27 cellular contexts compared by ENCODE assay signal in genomic region chr1:217642455-217642854, GRCh38. TPM values are rescaled to one million over a fixed set of nuclear protein-coding genes. Genes with fewer than 3 reads are reported as not detected.
"Had no signal": no experiment of that assay in that cellular context is flagged by ENCODE, and none has a peak within 500 bp of the region (broad histone marks: within the 10 kb centered on the region; RNA-seq: fewer than 3 reads in every experiment).

No MANE protein-coding gene starts in this region.

- H3K27ac ChIP-seq: left ventricle myocardium inferior, ovary, right atrium auricular region, skin epidermis, stomach, thyroid gland, transverse colon, upper lobe of left lung, vagina had no signal

- DNase-seq: hippocampal formation; kidney; left colon; left ventricle myocardium inferior; midbrain; mucosa of descending colon; naive thymus-derived CD4-positive, alpha-beta T cell; ovary; stimulated activated CD4-positive, alpha-beta T cell treated with anti-CD3 and anti-CD28 coated beads, Interleukin-12 subunit alpha, Interleukin-12 subunit beta, amount 100 ng/mL, for 4 hours; stimulated activated CD4-positive, alpha-beta T cell treated with anti-CD3 and anti-CD28 coated beads, Interleukin-15, amount 100 ng/mL, for 24 hours; stimulated activated CD4-positive, alpha-beta T cell treated with anti-CD3 and anti-CD28 coated beads, Interleukin-2, amount 100 ng/mL, for 24 hours; stimulated activated CD4-positive, alpha-beta T cell treated with anti-CD3 and anti-CD28 coated beads, Interleukin-4, amount 100 ng/mL, for 1 hour; stimulated activated naive B cell treated with anti-CD40 and anti-IgM and Interleukin-4, amounts not matched to agents 10 μg/mL and 1 μg/mL and 100 μg/mL, for 72 hours; stimulated activated naive CD8-positive, alpha-beta T cell treated with anti-CD3 and anti-CD28 coated beads, Interleukin-15, Interleukin-2, amounts not matched to agents 100 U/mL and 50 U/mL, for 24 hours; stomach; thyroid gland; transverse colon; upper lobe of left lung had no signal

- H3K36me3 Mint-ChIP-seq: naive thymus-derived CD4-positive, alpha-beta T cell; natural killer cell treated with Interleukin-12 subunit alpha and Interleukin-12 subunit beta and Interleukin-15 and Interleukin-18, amount 100 ng/mL, for 72 hours; stimulated activated naive B cell treated with anti-CD40 and anti-IgM and Interleukin-4, amounts not matched to agents 10 μg/mL and 1 μg/mL and 100 μg/mL, for 72 hours had no signal

- H3K36me3 ChIP-seq: left ventricle myocardium inferior, ovary, right atrium auricular region, stomach, thyroid gland, transverse colon, upper lobe of left lung, vagina had no signal

- H3K4me3 Mint-ChIP-seq: naive thymus-derived CD4-positive, alpha-beta T cell; natural killer cell treated with Interleukin-12 subunit alpha and Interleukin-12 subunit beta and Interleukin-15 and Interleukin-18, amount 100 ng/mL, for 72 hours; stimulated activated naive B cell treated with anti-CD40 and anti-IgM and Interleukin-4, amounts not matched to agents 10 μg/mL and 1 μg/mL and 100 μg/mL, for 72 hours had no signal

- H3K9me3 ChIP-seq: mucosa of descending colon, ovary, right atrium auricular region, stomach, testis, thyroid gland, transverse colon, upper lobe of left lung, vagina had no signal

- ATAC-seq: left colon; mucosa of descending colon; naive thymus-derived CD4-positive, alpha-beta T cell; sciatic nerve; stimulated activated naive B cell treated with anti-CD40 and anti-IgM and Interleukin-4, amounts not matched to agents 10 μg/mL and 1 μg/mL and 100 μg/mL, for 72 hours; stimulated activated naive CD8-positive, alpha-beta T cell treated with anti-CD3 and anti-CD28 coated beads, Interleukin-15, Interleukin-2, amounts not matched to agents 100 U/mL and 50 U/mL, for 24 hours had no signal

- H3K4me3 ChIP-seq: left ventricle myocardium inferior, lung, mucosa of descending colon, ovary, right atrium auricular region, skin epidermis, stomach, testis, thyroid gland, transverse colon, upper lobe of left lung, vagina had no signal

- H3K4me1 Mint-ChIP-seq: naive thymus-derived CD4-positive, alpha-beta T cell; stimulated activated naive B cell treated with anti-CD40 and anti-IgM and Interleukin-4, amounts not matched to agents 10 μg/mL and 1 μg/mL and 100 μg/mL, for 72 hours had no signal

- H3K27me3 Mint-ChIP-seq: progenitor cell of endocrine pancreas had no signal

- H3K27ac Mint-ChIP-seq: naive thymus-derived CD4-positive, alpha-beta T cell; natural killer cell treated with Interleukin-12 subunit alpha and Interleukin-12 subunit beta and Interleukin-15 and Interleukin-18, amount 100 ng/mL, for 72 hours; progenitor cell of endocrine pancreas; stimulated activated naive B cell treated with anti-CD40 and anti-IgM and Interleukin-4, amounts not matched to agents 10 μg/mL and 1 μg/mL and 100 μg/mL, for 72 hours had no signal

- FAIRE-seq: kidney had no signal

- H3K9me3 Mint-ChIP-seq: natural killer cell treated with Interleukin-12 subunit alpha and Interleukin-12 subunit beta and Interleukin-15 and Interleukin-18, amount 100 ng/mL, for 72 hours had no signal

- H3K27me3 ChIP-seq: ovary, right atrium auricular region, stomach, testis, thyroid gland, transverse colon, upper lobe of left lung, vagina had no signal

- H3K4me1 ChIP-seq: left ventricle myocardium inferior, right atrium auricular region, stomach, testis, thyroid gland, transverse colon, upper lobe of left lung, vagina had no signal

RNA-seq across cellular contexts. Expression of gene SPATA17, which starts 11.3 kb away (rescaled TPM):
- total RNA-seq: mesenteric fat pad; naive thymus-derived CD4-positive, alpha-beta T cell; natural killer cell treated with Interleukin-12 subunit alpha and Interleukin-12 subunit beta and Interleukin-15 and Interleukin-18, amount 100 ng/mL, for 72 hours; vagina had no signal
- polyA plus RNA-seq: naive thymus-derived CD4-positive, alpha-beta T cell had no signal
